ENCODE assay signal across 14 cellular contexts in the genomic region with DNA sequence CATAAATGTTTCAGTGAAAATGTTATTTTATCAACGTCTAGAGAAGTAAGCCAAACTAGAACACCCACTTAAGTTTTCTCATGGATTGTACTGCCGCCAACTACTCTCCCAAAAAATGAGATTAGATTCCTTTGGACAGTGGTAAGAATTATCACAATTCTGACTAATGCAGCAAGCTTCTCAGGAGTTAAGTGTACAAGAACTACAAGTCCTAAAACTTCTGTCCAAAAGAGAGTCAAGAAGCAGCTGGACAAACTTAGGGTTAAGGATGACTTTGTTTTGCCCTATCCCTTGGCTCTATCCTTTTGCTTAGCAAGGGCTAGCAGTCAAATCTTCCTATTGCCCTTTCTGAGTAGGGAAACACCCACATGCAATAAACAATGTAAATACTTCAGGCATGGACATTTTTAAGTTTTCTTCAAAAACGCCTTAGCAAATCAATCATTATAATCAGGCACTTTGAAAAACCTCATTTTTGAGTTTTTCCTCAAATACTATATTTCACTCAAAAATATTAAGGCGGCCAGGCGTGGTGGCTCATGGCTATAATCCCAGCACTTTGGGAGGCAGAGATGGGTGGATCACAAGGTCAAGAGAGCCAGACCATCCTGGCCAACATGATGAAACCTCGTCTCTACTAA. TPM values are rescaled to one million over a fixed set of nuclear protein-coding genes. Genes with fewer than 3 reads are reported as not detected.
DNase-seq lines count a peak whose midpoint lies in the region; ATAC-seq and TF ChIP-seq lines count a peak whose summit lies in the region.
"Had no signal": no experiment of that assay in that cellular context is flagged by ENCODE, and none has a peak within 500 bp of the region (broad histone marks: within the 10 kb centered on the region; RNA-seq: fewer than 3 reads in every experiment).

No MANE protein-coding gene starts in this region.

- H3K4me1 Mint-ChIP-seq in activated CD8-positive, alpha-beta T cell treated with anti-CD3 and anti-CD28 coated beads for 36 hours (ENCODE audit: low read depth) = peaks cover 54% of the 10 kb centered on the region
- H3K4me1 Mint-ChIP-seq in activated CD8-positive, alpha-beta T cell treated with anti-CD3 and anti-CD28 coated beads, Interleukin-2, amount 10 ng/mL, durations not matched to agents 7 days and 5 days (ENCODE audit: low read depth) = peaks cover 22% of the 10 kb centered on the region

- H3K27me3 ChIP-seq in transverse colon = no peaks in the 10 kb centered on the region
- H3K27me3 ChIP-seq: adrenal gland had no signal

- CTCF ChIA-PET in activated CD8-positive, alpha-beta T cell treated with anti-CD3 and anti-CD28 coated beads for 36 hours (lab: Charles Lee) = no interaction called here
- CTCF ChIA-PET in activated CD8-positive, alpha-beta T cell treated with anti-CD3 and anti-CD28 coated beads, Interleukin-2, amount 10 ng/mL, durations not matched to agents 7 days and 5 days (lab: Charles Lee) = interaction anchor here (0.9 kb wide), 1 partner anchor 20 kb away, joined by 3 read pairs; no protein-coding TSS in a partner anchor

- no peaks in the 10 kb centered on the region for H3K27me3 Mint-ChIP-seq in activated CD8-positive, alpha-beta T cell treated with anti-CD3 and anti-CD28 coated beads for 36 hours
- no peaks in the 10 kb centered on the region for H3K27me3 Mint-ChIP-seq in activated CD8-positive, alpha-beta T cell treated with anti-CD3 and anti-CD28 coated beads, Interleukin-2, amount 10 ng/mL, durations not matched to agents 7 days and 5 days (ENCODE audit: low read depth)
- H3K27me3 Mint-ChIP-seq: activated CD8-positive, alpha-beta memory T cell treated with anti-CD3 and anti-CD28 coated beads, Interleukin-2, amount 10 ng/mL, durations not matched to agents 7 days and 5 days had no signal

- peak overlapping the region in 3 of 4 donors; percentile 20 to 31 (median 31) for H3K27ac ChIP-seq in transverse colon
- H3K27ac ChIP-seq in caudate nucleus (ENCODE audit: low read depth, low read length) = no peak overlapping the region
- H3K27ac ChIP-seq: 22Rv1 had no signal

- no peak for DNase-seq in activated CD8-positive, alpha-beta T cell treated with anti-CD3 and anti-CD28 coated beads for 36 hours
- no peak for DNase-seq in activated CD8-positive, alpha-beta T cell treated with anti-CD3 and anti-CD28 coated beads, Interleukin-2, amount 10 ng/mL, durations not matched to agents 7 days and 5 days
- DNase-seq in cardiac fibroblast (ENCODE audit: low read depth in 2 of 2) (peak; percentile 74), left colon (no peak), transverse colon (no peak), NCI-H510A treated with DMSO at 0.1 percent for 48 hours (lab: John Stamatoyannopoulos, UW) (no peak), caudate nucleus (lab: John Stamatoyannopoulos, UW) (no peak)
- DNase-seq: activated CD8-positive, alpha-beta memory T cell treated with anti-CD3 and anti-CD28 coated beads, Interleukin-2, amount 10 ng/mL, durations not matched to agents 7 days and 5 days; NCI-H1694 treated with DMSO at 0.1 percent for 48 hours; stimulated activated naive CD4-positive, alpha-beta T cell; T-helper 2 cell had no signal

- WGBS in transverse colon (ENCODE audit: low coverage in 1 of 2), 2 donors = 59 to 63% methylated on average over 6 of the region's 6 CpGs

- no peak for TF ChIP-seq CTCF in activated CD8-positive, alpha-beta T cell treated with anti-CD3 and anti-CD28 coated beads for 36 hours (IDR thresholded peaks at IDR 0.05)
- TF ChIP-seq CTCF in cardiac fibroblast (IDR thresholded peaks at IDR 0.05; ENCODE audit: low read depth, low read length) = no peak
- no peak for TF ChIP-seq CTCF in transverse colon (IDR thresholded peaks at IDR 0.05)

- no peaks in the 10 kb centered on the region for H3K9me3 Mint-ChIP-seq in activated CD8-positive, alpha-beta T cell treated with anti-CD3 and anti-CD28 coated beads for 36 hours
- no peaks in the 10 kb centered on the region for H3K9me3 Mint-ChIP-seq in activated CD8-positive, alpha-beta T cell treated with anti-CD3 and anti-CD28 coated beads, Interleukin-2, amount 10 ng/mL, durations not matched to agents 7 days and 5 days (ENCODE audit: insufficient read depth)

- H3K9me3 ChIP-seq in transverse colon = no peaks in the 10 kb centered on the region
- H3K9me3 ChIP-seq: adrenal gland had no signal

- H3K4me1 ChIP-seq in transverse colon = peaks cover 6 to 45% (median 40%) of the 10 kb centered on the region in 4 donors

- no peak overlapping the region for H3K4me3 ChIP-seq in cardiac fibroblast (replicated peaks in 1 of 2; ENCODE audit: low read depth in 2 of 2, low read length in 2 of 2)
- no peak overlapping the region for H3K4me3 ChIP-seq in transverse colon
- H3K4me3 ChIP-seq: adrenal gland had no signal

- H3K27ac Mint-ChIP-seq in activated CD8-positive, alpha-beta T cell treated with anti-CD3 and anti-CD28 coated beads for 36 hours = peak overlapping the region; percentile 19
- no peak overlapping the region for H3K27ac Mint-ChIP-seq in activated CD8-positive, alpha-beta T cell treated with anti-CD3 and anti-CD28 coated beads, Interleukin-2, amount 10 ng/mL, durations not matched to agents 7 days and 5 days
- H3K27ac Mint-ChIP-seq: activated CD8-positive, alpha-beta memory T cell treated with anti-CD3 and anti-CD28 coated beads, Interleukin-2, amount 10 ng/mL, durations not matched to agents 7 days and 5 days had no signal

- H3K4me3 Mint-ChIP-seq in activated CD8-positive, alpha-beta T cell treated with anti-CD3 and anti-CD28 coated beads for 36 hours = no peak overlapping the region
- no peak overlapping the region for H3K4me3 Mint-ChIP-seq in activated CD8-positive, alpha-beta T cell treated with anti-CD3 and anti-CD28 coated beads, Interleukin-2, amount 10 ng/mL, durations not matched to agents 7 days and 5 days
- H3K4me3 Mint-ChIP-seq: activated CD8-positive, alpha-beta memory T cell treated with anti-CD3 and anti-CD28 coated beads, Interleukin-2, amount 10 ng/mL, durations not matched to agents 7 days and 5 days had no signal

- in situ Hi-C loops in transverse colon (cut with MboI; ENCODE audit: low pct_ligation_motif_present in 1 of 4, low pct_unique_long_range_greater_than_20kb in 1 of 4, low sequenced_read_pairs in 3 of 4) = no loop called here

- no peak for ATAC-seq in activated CD8-positive, alpha-beta T cell treated with anti-CD3 and anti-CD28 coated beads for 36 hours
- no peak for ATAC-seq in activated CD8-positive, alpha-beta T cell treated with anti-CD3 and anti-CD28 coated beads, Interleukin-2, amount 10 ng/mL, durations not matched to agents 7 days and 5 days
- ATAC-seq in left colon (peak; percentile 45), GM21737 (IDR thresholded peaks at IDR 0.05; ENCODE audit: unreplicated experiment) (no peak)
- ATAC-seq: activated CD8-positive, alpha-beta memory T cell treated with anti-CD3 and anti-CD28 coated beads, Interleukin-2, amount 10 ng/mL, durations not matched to agents 7 days and 5 days had no signal

- intact Hi-C loops in activated CD8-positive, alpha-beta T cell treated with anti-CD3 and anti-CD28 coated beads for 36 hours (cut with micrococcal nuclease) = no loop called here
- intact Hi-C loops in left colon (cut with DNase I, micrococcal nuclease) = no loop called here
- intact Hi-C loops in transverse colon (cut with DNase I; ENCODE audit: low total_unique reads) = no loop called here

- no peak for TF ChIP-seq EP300 in transverse colon (IDR thresholded peaks at IDR 0.05; ENCODE audit: low read depth)

- H3K36me3 ChIP-seq in transverse colon = no peaks in the 10 kb centered on the region
- H3K36me3 ChIP-seq: adrenal gland had no signal

- TF ChIP-seq POLR2A in transverse colon (IDR thresholded peaks at IDR 0.05) = no peak

- POLR2A ChIA-PET in activated CD8-positive, alpha-beta T cell treated with anti-CD3 and anti-CD28 coated beads for 36 hours (lab: Charles Lee) = interaction anchor here (0.5 to 1.3 kb wide), 2 partner anchors 17 to 38 kb away, joined by 3 to 4 read pairs; no protein-coding TSS in a partner anchor
- POLR2A ChIA-PET in activated CD8-positive, alpha-beta T cell treated with anti-CD3 and anti-CD28 coated beads, Interleukin-2, amount 10 ng/mL, durations not matched to agents 7 days and 5 days (lab: Charles Lee) = no interaction called here

- H3K36me3 Mint-ChIP-seq in activated CD8-positive, alpha-beta T cell treated with anti-CD3 and anti-CD28 coated beads for 36 hours (ENCODE audit: low read depth) = peaks cover 22% of the 10 kb centered on the region
- H3K36me3 Mint-ChIP-seq in activated CD8-positive, alpha-beta T cell treated with anti-CD3 and anti-CD28 coated beads, Interleukin-2, amount 10 ng/mL, durations not matched to agents 7 days and 5 days (ENCODE audit: low read depth) = peaks cover 22% of the 10 kb centered on the region

RNA-seq across cellular contexts. Expression of gene RAF1, which starts 19.5 kb away (rescaled TPM):
- 10 to 100 TPM; 71.1 to 74.9 TPM for total RNA-seq in activated CD8-positive, alpha-beta T cell treated with anti-CD3 and anti-CD28 coated beads for 36 hours
- 10 to 100 TPM; 86.5 to 91.6 TPM for total RNA-seq in activated CD8-positive, alpha-beta T cell treated with anti-CD3 and anti-CD28 coated beads, Interleukin-2, amount 10 ng/mL, durations not matched to agents 7 days and 5 days
- total RNA-seq in left colon (10 to 100 TPM; 75.3 to 80.5 TPM), transverse colon (100 to 1,000 TPM in 3 of 4 donors, 10 to 100 TPM in 1; 98.4 to 283 (median 132) TPM)

Comparison
In these comparisons a context has a peak if more than half of its experiments do, and no peak if none do; other contexts are left out.
1. DNase-seq: peak in cardiac fibroblast (2 of 2); none in activated CD8-positive, alpha-beta T cell treated with anti-CD3 and anti-CD28 coated beads for 36 hours (single experiment), activated CD8-positive, alpha-beta T cell treated with anti-CD3 and anti-CD28 coated beads, Interleukin-2, amount 10 ng/mL, durations not matched to agents 7 days and 5 days (single experiment), left colon (0 of 2), transverse colon (single experiment), NCI-H510A treated with DMSO at 0.1 percent for 48 hours (single experiment) and caudate nucleus (0 of 61).